In the genomic region with DNA sequence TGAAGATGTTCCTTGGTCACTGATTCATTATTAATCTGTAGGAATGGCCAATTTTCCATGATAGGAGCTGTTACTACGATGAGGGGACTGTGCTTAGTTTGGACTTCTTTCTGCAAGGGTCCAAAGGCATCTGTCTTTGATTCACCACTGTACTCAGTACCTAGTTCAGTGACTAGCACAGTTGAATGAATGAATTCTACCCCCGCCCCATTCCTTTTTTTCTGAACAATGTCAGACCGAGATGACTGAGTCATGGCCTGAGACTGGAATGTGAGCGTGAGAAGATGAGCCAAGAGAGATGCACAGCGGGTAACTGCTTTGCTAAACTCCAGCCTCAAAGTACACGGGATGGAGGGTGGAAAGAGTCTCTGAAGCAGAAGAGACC, we compare ENCODE assay signal across 8 cellular contexts. TPM values are rescaled to one million over a fixed set of nuclear protein-coding genes. Genes with fewer than 3 reads are reported as not detected.
A peak's percentile ranks its signal among the peaks of the same experiment; 100 is the strongest.
DNase-seq lines count a peak whose midpoint lies in the region; FAIRE-seq and TF ChIP-seq lines count a peak whose summit lies in the region.

No MANE protein-coding gene starts in this region.

- H3K4me1 ChIP-seq in adrenal gland (replicated peaks in 1 of 2) = peaks cover 6 to 19% of the 10 kb centered on the region in 2 donors

- no peaks in the 10 kb centered on the region for H3K27me3 ChIP-seq in bronchial epithelial cell (ENCODE audit: control insufficient read depth, insufficient read depth, low read length)
- H3K27me3 ChIP-seq in adrenal gland = no peaks in the 10 kb centered on the region

- H3K27ac ChIP-seq in adrenal gland = no peak overlapping the region

- 58 to 60% (median 59%) methylated on average over 6 of the region's 6 CpGs for WGBS in adrenal gland, 4 donors

- no peaks in the 10 kb centered on the region for H3K9me3 ChIP-seq in adrenal gland (replicated peaks in 1 of 3)

- FAIRE-seq in bronchial epithelial cell (lab: Jason Lieb, UNC) = no peak

- TF ChIP-seq CTCF in bronchial epithelial cell (IDR thresholded peaks at IDR 0.05; ENCODE audit: insufficient read depth, low read length, severe bottlenecking) = no peak
- TF ChIP-seq CTCF in adrenal gland (IDR thresholded peaks at IDR 0.05) = no peak

- H3K36me3 ChIP-seq in bronchial epithelial cell (ENCODE audit: control insufficient read depth, insufficient read depth, low read length) (peaks cover 24% of the 10 kb centered on the region), adrenal gland (replicated peaks in 1 of 2) (peaks cover 0 to 32% of the 10 kb centered on the region in 2 donors)

- H3K4me3 ChIP-seq in bronchial epithelial cell (ENCODE audit: low read depth, low read length) (no peak overlapping the region), adrenal gland (no peak overlapping the region)

- intact Hi-C loops in head of caudate nucleus (cut with DNase I) (no loop called here), adrenal gland (cut with DNase I) (no loop called here)

- TF ChIP-seq POLR2A in adrenal gland (IDR thresholded peaks at IDR 0.05) = no peak

- peak; percentile 97 for DNase-seq in ELR (ENCODE audit: low read depth)
- DNase-seq in NCI-H226 = peak; percentile 70
- peak; percentile 34 for DNase-seq in bronchial epithelial cell (ENCODE audit: low read depth)
- DNase-seq in non-pigmented ciliary epithelial cell (ENCODE audit: low read depth) = peak; percentile 68
- no peak for DNase-seq in head of caudate nucleus
- DNase-seq in amniotic stem cell (lab: John Stamatoyannopoulos, UW) = no peak
- no peak for DNase-seq in COR-L47 (lab: John Stamatoyannopoulos, UW)
- no peak for DNase-seq in adrenal gland

RNA-seq across cellular contexts. Expression of gene SNHG17, which starts 0.4 kb away (rescaled TPM):
- 12.2 and 19.5 TPM in 2 replicates for total RNA-seq in bronchial epithelial cell
- total RNA-seq in adrenal gland = 10 to 100 TPM in 6 of 8 donors, 1 to 10 TPM in 2; 6.4 to 67.8 (median 19.2) TPM
- polyA plus RNA-seq in adrenal gland = 10 to 100 TPM; 38.5 to 68.0 (median 57.8) TPM

RNA-seq across cellular contexts. Expression of gene RALGAPB, which starts 37.1 kb away (rescaled TPM):
- total RNA-seq in bronchial epithelial cell (20.8 and 28.4 TPM in 2 replicates), adrenal gland (10 to 100 TPM; 23.9 to 44.7 (median 34.4) TPM)
- polyA plus RNA-seq in adrenal gland = 10 to 100 TPM; 11.7 to 34.7 (median 15.6) TPM

Comparison
In these comparisons a context has a peak if more than half of its experiments do, and no peak if none do; other contexts are left out.
1. DNase-seq: peak in ELR (single experiment), NCI-H226 (single experiment), bronchial epithelial cell (single experiment) and non-pigmented ciliary epithelial cell (single experiment); none in head of caudate nucleus (0 of 42), amniotic stem cell (single experiment), COR-L47 (single experiment) and adrenal gland (0 of 7).